Comparison of ENCODE assay signal across 10 cellular contexts in the genomic region with DNA sequence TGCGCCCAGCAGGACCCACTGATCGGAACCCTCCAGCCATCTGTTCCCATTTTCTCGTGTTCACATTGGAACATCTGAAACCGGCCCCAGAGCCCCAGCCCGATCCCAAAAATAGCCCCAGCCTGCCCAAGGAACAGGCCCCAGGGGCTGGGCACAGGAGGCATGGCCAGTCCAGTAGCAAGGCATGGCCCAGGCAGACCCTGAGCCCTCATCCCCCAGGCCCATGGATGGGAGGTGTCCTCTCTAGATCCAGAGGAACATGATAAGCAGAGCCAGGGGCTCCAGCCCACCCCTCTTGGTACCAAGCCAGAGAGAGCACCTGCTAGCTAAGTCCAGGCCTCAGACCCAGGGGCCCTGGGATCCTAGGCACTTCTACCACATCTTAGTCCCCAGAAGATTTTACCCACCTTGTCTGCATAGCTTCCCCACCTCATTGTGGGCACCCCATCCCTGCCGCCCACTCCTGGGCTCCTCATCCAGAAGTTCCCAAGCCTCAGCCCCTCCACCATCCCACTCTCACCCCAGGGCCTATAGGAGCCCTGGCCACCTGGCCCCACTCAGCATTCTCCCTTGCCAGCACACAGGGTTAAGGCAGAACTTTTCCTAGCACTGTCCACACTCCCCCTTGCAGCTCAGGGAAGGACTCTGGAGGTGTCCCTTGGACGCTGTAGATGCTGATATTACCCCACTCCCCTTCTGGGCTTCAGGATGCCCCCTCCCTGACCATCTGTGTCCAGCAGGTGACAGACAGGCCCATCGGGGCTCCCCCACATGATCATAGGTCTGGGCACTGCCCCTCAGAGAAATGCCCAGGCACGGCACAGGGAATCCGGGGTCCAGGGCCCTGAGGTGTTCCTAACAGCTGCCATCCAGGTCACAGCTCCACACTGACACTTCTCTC. TPM values are rescaled to one million over a fixed set of nuclear protein-coding genes. Genes with fewer than 3 reads are reported as not detected.
A peak's percentile ranks its signal among the peaks of the same experiment; 100 is the strongest.
DNase-seq lines count a peak whose midpoint lies in the region; ATAC-seq, FAIRE-seq and TF ChIP-seq lines count a peak whose summit lies in the region.
"Had no signal": no experiment of that assay in that cellular context is flagged by ENCODE, and none has a peak within 500 bp of the region (broad histone marks: within the 10 kb centered on the region; RNA-seq: fewer than 3 reads in every experiment).

No MANE protein-coding gene starts in this region.

- no peak overlapping the region for H2AFZ ChIP-seq in SK-N-SH (ENCODE audit: low read depth)
- no peak overlapping the region for H2AFZ ChIP-seq in GM12878 (ENCODE audit: control insufficient read depth, low read depth, low read length)
- no peak overlapping the region for H2AFZ ChIP-seq in HepG2 (ENCODE audit: low read length)

- no peak for TF ChIP-seq POLR2A in GM12878 (IDR thresholded peaks at IDR 0.05; ENCODE audit: low read depth, low read length)
- no peak for TF ChIP-seq POLR2A in HepG2 (IDR thresholded peaks at IDR 0.05; ENCODE audit: insufficient read depth in 1 of 2, low read depth in 2 of 2, low read length in 2 of 2)

- SMC1A ChIA-PET in GM12878 (lab: Charles Lee; ENCODE audit: uncharacterized antibody, unreplicated experiment), result interaction anchor here (10.3 kb wide), 1 partner anchor 12 kb away, joined by 185 read pairs; the partner anchor contains the start of gene BCL9L

- no TSS peak for BruUV-seq in GM12878 (replicated peaks; lab: Mats Ljungman, UMichigan)
- BruUV-seq in HepG2 (replicated peaks; lab: Mats Ljungman, UMichigan), result no TSS peak

- FAIRE-seq in GM12878 (lab: Jason Lieb, UNC) (no peak), HepG2 (lab: Jason Lieb, UNC) (no peak)

- POLR2A ChIA-PET in SK-N-SH (lab: Yijun Ruan, JAX), result no interaction called here
- POLR2A ChIA-PET in GM12878 (lab: Charles Lee), result interaction anchor here (0.5 to 9.3 kb wide), 3 partner anchors 9 to 105 kb away, joined by 3 to 105 read pairs (median 7); partner anchors contain the start of gene BCL9L
- POLR2A ChIA-PET in HepG2 (lab: Yijun Ruan, JAX), result interaction anchor here (1.1 to 1.4 kb wide), 5 partner anchors 8 to 125 kb away, joined by 3 to 8 read pairs (median 3); partner anchors contain the start of genes BCL9L, DDX6 and RPS25

- TF ChIP-seq EP300 in SK-N-SH (IDR thresholded peaks at IDR 0.05; ENCODE audit: borderline replicate concordance in 1 of 2, low read depth in 1 of 2, low read length in 1 of 2) (no peak), GM12878 (IDR thresholded peaks at IDR 0.05; ENCODE audit: borderline replicate concordance in 1 of 2, control insufficient read depth in 1 of 2, low read depth in 2 of 2, low read length in 2 of 2) (no peak), HepG2 (IDR thresholded peaks at IDR 0.05; ENCODE audit: low read depth in 2 of 2, low read length in 2 of 2) (no peak), HepG2 (CRISPR knock-in tag; IDR thresholded peaks at IDR 0.05; ENCODE audit: borderline replicate concordance) (no peak)

- H3K9me3 ChIP-seq in SK-N-SH (no peaks in the 10 kb centered on the region), GM12878 (replicated peaks; ENCODE audit: control insufficient read depth, insufficient read depth, low read length) (no peaks in the 10 kb centered on the region), HepG2 (ENCODE audit: low read length) (no peaks in the 10 kb centered on the region)

- H3K4me1 ChIP-seq in SK-N-SH (ENCODE audit: control insufficient read depth in 1 of 2, insufficient read depth in 2 of 2, low read depth in 1 of 2, low read length in 1 of 2), result peaks cover 92% of the 10 kb centered on the region in 2 experiments; a peak in 3 of 4 replicates
- peaks cover 50% of the 10 kb centered on the region for H3K4me1 ChIP-seq in GM12878 (ENCODE audit: control insufficient read depth, insufficient read depth, low read length)
- peaks cover 100% of the 10 kb centered on the region for H3K4me1 ChIP-seq in HepG2 (ENCODE audit: insufficient read depth, low read length)

- RAD21 ChIA-PET in GM12878 (lab: Charles Lee; ENCODE audit: unreplicated experiment), result interaction anchor here (9.9 kb wide), 1 partner anchor 10 kb away, joined by 169 read pairs; the partner anchor contains the start of gene BCL9L

- H3K79me2 ChIP-seq in SK-N-SH (ENCODE audit: insufficient read depth) (peaks cover 95% of the 10 kb centered on the region), GM12878 (ENCODE audit: control insufficient read depth, insufficient read depth, low read length) (peaks cover 8% of the 10 kb centered on the region), HepG2 (ENCODE audit: insufficient read depth, low read length) (peaks cover 18% of the 10 kb centered on the region)

- H3K36me3 ChIP-seq in SK-N-SH (replicated peaks in 1 of 2; ENCODE audit: control insufficient read depth in 1 of 2, insufficient read depth in 2 of 2, low read length in 1 of 2), result peaks cover 0 to 3% of the 10 kb centered on the region in 2 experiments
- H3K36me3 ChIP-seq in GM12878 (ENCODE audit: control insufficient read depth in 2 of 2, insufficient read depth in 2 of 2, low read length in 1 of 2), result no peaks in the 10 kb centered on the region
- no peaks in the 10 kb centered on the region for H3K36me3 ChIP-seq in HepG2 (replicated peaks in 1 of 2; ENCODE audit: control insufficient read depth in 1 of 2, insufficient read depth in 2 of 2, low read length in 2 of 2)

- intact Hi-C loops in GM12878 (cut with micrococcal nuclease; ENCODE audit: unreplicated experiment) (no loop called here), HepG2 (cut with micrococcal nuclease; ENCODE audit: unreplicated experiment) (no loop called here)

- TF ChIP-seq RAD21 in SK-N-SH (IDR thresholded peaks at IDR 0.05; ENCODE audit: low read length) (no peak), GM12878 (IDR thresholded peaks at IDR 0.05; ENCODE audit: insufficient read depth, low read depth, low read length) (no peak), HepG2 (CRISPR knock-in tag; IDR thresholded peaks at IDR 0.05) (no peak)

- ATAC-seq in SK-N-SH treated with all-trans-retinoic acid at 6 μM for 48 hours, result no peak
- ATAC-seq in GM12878, result no peak
- ATAC-seq in HepG2, result no peak

- H3K4me3 ChIP-seq in SK-N-SH (ENCODE audit: low read depth in 2 of 2, low read length in 1 of 2), result no peak overlapping the region
- peak overlapping the region; percentile 11; the same call in 1 of the 2 replicates for H3K4me3 ChIP-seq in GM12878
- H3K4me3 ChIP-seq in HepG2 (replicated peaks in 1 of 3; ENCODE audit: insufficient read depth in 1 of 3, low read depth in 2 of 3, low read length in 3 of 3), result peak overlapping the region in 1 of 3 experiments; percentile 69; a peak in 1 of 6 replicates

- H3F3A ChIP-seq in SK-N-SH (replicated peaks; ENCODE audit: insufficient read depth), result peaks cover 57% of the 10 kb centered on the region

- peak overlapping the region; percentile 89; the same call in 1 of the 2 replicates for H3K4me2 ChIP-seq in SK-N-SH
- 0 out of 2 replicates have a peak overlapping the region, but pooled peaks have one; percentile 80 for H3K4me2 ChIP-seq in GM12878 (ENCODE audit: control insufficient read depth, insufficient read depth)
- H3K4me2 ChIP-seq in HepG2 (ENCODE audit: low read depth, low read length), result peak overlapping the region; percentile 82

- CTCF ChIA-PET in SK-N-SH (lab: Yijun Ruan, JAX) (interaction anchor here (1.5 kb wide), 1 partner anchor 8 kb away, joined by 10 read pairs; no protein-coding TSS in a partner anchor), GM12878 (lab: Yijun Ruan, JAX) (interaction anchor here (0.8 to 13.2 kb wide), 2 partner anchors 11 to 226 kb away, joined by 3 to 330 read pairs; partner anchors contain the start of gene BCL9L), HepG2 (lab: Yijun Ruan, JAX; ENCODE audit: low intra/inter-chr PET ratio, low total read pairs) (no interaction called here)

- H3K9me2 ChIP-seq in SK-N-SH, result no peaks in the 10 kb centered on the region

- in situ Hi-C loops in GM12878 (cut with MboI) (no loop called here), HepG2 (cut with HindIII; ENCODE audit: extremely low pct_ligation_motif_present, low pct_unique_long_range_greater_than_20kb) (no loop called here)

- H3K27me3 ChIP-seq in SK-N-SH (ENCODE audit: insufficient read depth) (no peaks in the 10 kb centered on the region), GM12878 (replicated peaks in 1 of 2; ENCODE audit: control insufficient read depth in 2 of 2, insufficient read depth in 2 of 2, low read length in 1 of 2) (no peaks in the 10 kb centered on the region), HepG2 (ENCODE audit: control insufficient read depth in 1 of 2, insufficient read depth in 2 of 2, low read length in 2 of 2) (no peaks in the 10 kb centered on the region; a peak in 1 of 5 replicates)

- H3K9ac ChIP-seq in SK-N-SH (peak overlapping the region; percentile 20), GM12878 (ENCODE audit: control insufficient read depth, insufficient read depth, low read length) (no peak overlapping the region), HepG2 (ENCODE audit: insufficient read depth, low read depth, low read length) (peak overlapping the region; percentile 69; the same call in 1 of the 2 replicates)

- H3K27ac ChIP-seq in SK-N-SH (ENCODE audit: low read depth in 2 of 2, low read length in 1 of 2) (peak overlapping the region; percentile 47 to 100), GM12878 (ENCODE audit: control insufficient read depth, insufficient read depth) (no peak overlapping the region), HepG2 (ENCODE audit: extremely low read length, insufficient read depth, low read length) (peak overlapping the region; percentile 86), substantia nigra (ENCODE audit: low read depth, low read length, poor library complexity, severe bottlenecking) (peak overlapping the region; percentile 78)

- DNase-seq in SK-N-SH, result no peak
- DNase-seq in GM12878 (ENCODE audit: low read depth, low spot score), result no peak
- DNase-seq in HepG2 (ENCODE audit: low spot score), result no peak
- DNase-seq in substantia nigra (lab: John Stamatoyannopoulos, UW), result peak in 2 of 49 donors; percentile 39 to 81
- DNase-seq in NCI-H345 (lab: John Stamatoyannopoulos, UW), result no peak
- no peak for DNase-seq in anterior cingulate cortex (lab: John Stamatoyannopoulos, UW)
- no peak for DNase-seq in ecto neural progenitor cell (ENCODE audit: low spot score)

- peaks cover 14% of the 10 kb centered on the region; the same call in 1 of the 2 replicates for H4K20me1 ChIP-seq in SK-N-SH (ENCODE audit: insufficient read depth)
- no peaks in the 10 kb centered on the region for H4K20me1 ChIP-seq in GM12878 (ENCODE audit: control insufficient read depth, insufficient read depth)
- H4K20me1 ChIP-seq in HepG2 (ENCODE audit: insufficient read depth, low read length), result no peaks in the 10 kb centered on the region

- WGBS in SK-N-SH (ENCODE audit: low lambda C conversion rate), result 70% methylated on average over 9 of the region's 10 CpGs
- 85% methylated on average over 10 of the region's 10 CpGs for WGBS in GM12878 (ENCODE audit: insufficient coverage, insufficient replicate concordance, low lambda C conversion rate, missing lambda C conversion rate)
- WGBS in HepG2 (ENCODE audit: low lambda C conversion rate), result 84% methylated on average over 7 of the region's 10 CpGs

- TF ChIP-seq CTCF in SK-N-SH (IDR thresholded peaks at IDR 0.05) (no peak), GM12878 (IDR thresholded peaks at IDR 0.05 in 2 of 3, conservative IDR thresholded peaks at IDR 0.05 in 1 of 3; ENCODE audit: control insufficient read depth in 2 of 3, extremely low read depth in 1 of 3, insufficient read depth in 1 of 3, low read depth in 3 of 3, low read length in 3 of 3) (no peak), HepG2 (CRISPR knock-in tag; IDR thresholded peaks at IDR 0.05) (no peak)

RNA-seq across cellular contexts. Expression of gene BCL9L, which starts 9.5 kb away (rescaled TPM):
- polyA plus RNA-seq in SK-N-SH (2012; rRNA removed) (4.5 and 12.1 TPM in 2 replicates), GM12878 (2011; rRNA removed) (0.67 and 0.84 TPM in 2 replicates), GM12878 (2014; fragmentation: Illumina TruSeq; extraction: Trizol) (1.1 and 6.0 TPM in 2 replicates), GM12878 (2014; fragmentation: Nextera tagmentation; extraction: Ambion mirVana) (under 1 TPM; 0.04 to 0.11 TPM), GM12878 (2014; rRNA removed) (6.1 and 8.0 TPM in 2 replicates), GM12878 (2016; fragmentation: Nextera tagmentation; extraction: Ambion mirVana) (under 1 TPM; 0.53 to 0.87 TPM), HepG2 (2011; rRNA removed) (4.1 and 4.5 TPM in 2 replicates)
- polyA plus RNA-seq in SK-N-SH (2012; cell fraction: cytosol; rRNA removed), result 4.6 and 8.6 TPM in 2 replicates
- polyA plus RNA-seq in SK-N-SH (2012; cell fraction: nucleus; rRNA removed), result 21.7 and 24.0 TPM in 2 replicates
- 9.2 and 11.3 TPM in 2 replicates for total RNA-seq in GM12878 (2013; cell fraction: nucleolus; rRNA removed)
- total RNA-seq in GM12878 (2014; rRNA removed) (1.5 and 1.9 TPM in 2 replicates), GM12878 (2014; rRNA removed; fragmentation: Illumina TruSeq; extraction: Trizol) (0.92 and 1.9 TPM in 2 replicates), GM12878 (2021) (15.9 and 18.4 TPM in 2 replicates), HepG2 (2016; rRNA removed; fragmentation: Illumina TruSeq; extraction: Trizol) (3.7 and 5.5 TPM in 2 replicates)
- 2.2 TPM for polyA plus RNA-seq in GM12878 (2011; ENCODE audit: low read depth)
- polyA plus RNA-seq in GM12878 (2011; cell fraction: cytosol; rRNA removed), result 0.78 and 1.1 TPM in 2 replicates
- polyA plus RNA-seq in GM12878 (2011; cell fraction: nucleus; rRNA removed), result 4.7 and 6.3 TPM in 2 replicates
- polyA plus RNA-seq in GM12878 (2012), result 8.6 and 8.9 TPM in 2 replicates
- 0.59 and 3.8 TPM in 2 replicates for polyA minus RNA-seq in GM12878 (2011; rRNA and poly(A)+ RNA removed)
- 3.3 and 4.4 TPM in 2 replicates for polyA minus RNA-seq in GM12878 (2011; cell fraction: cytosol; rRNA and poly(A)+ RNA removed)
- 3.7 and 7.4 TPM in 2 replicates for polyA minus RNA-seq in GM12878 (2011; cell fraction: nucleus; rRNA and poly(A)+ RNA removed)
- total RNA-seq in HepG2 (2016; cell fraction: cytosol; rRNA removed; fragmentation: Illumina TruSeq; extraction: Trizol; ENCODE audit: low read depth), result 1.4 and 2.2 TPM in 2 replicates
- total RNA-seq in HepG2 (2016; cell fraction: insoluble cytoplasmic fraction; rRNA removed; fragmentation: Illumina TruSeq; extraction: Trizol), result 3.5 and 4.0 TPM in 2 replicates
- total RNA-seq in HepG2 (2016; cell fraction: membrane; rRNA removed; fragmentation: Illumina TruSeq; extraction: Trizol), result 3.8 and 4.9 TPM in 2 replicates
- 9.3 and 12.2 TPM in 2 replicates for total RNA-seq in HepG2 (2016; cell fraction: nucleus; rRNA removed; fragmentation: Illumina TruSeq; extraction: Trizol)
- 1.1 and 1.9 TPM in 2 replicates for polyA plus RNA-seq in HepG2 (2011; cell fraction: cytosol; rRNA removed)
- 7.0 and 13.4 TPM in 2 replicates for polyA plus RNA-seq in HepG2 (2011; cell fraction: nucleus; rRNA removed)
- polyA plus RNA-seq in HepG2 (2012), result 10.4 and 11.2 TPM in 2 replicates
- 0.58 and 0.67 TPM in 2 replicates for polyA plus RNA-seq in HepG2 (2016; cell fraction: cytosol; fragmentation: Illumina TruSeq; extraction: Trizol; ENCODE audit: low read depth)
- polyA plus RNA-seq in HepG2 (2016; cell fraction: insoluble cytoplasmic fraction; fragmentation: Illumina TruSeq; extraction: Trizol; ENCODE audit: low read depth), result 9.7 and 15.0 TPM in 2 replicates
- polyA plus RNA-seq in HepG2 (2016; cell fraction: membrane; fragmentation: Illumina TruSeq; extraction: Trizol; ENCODE audit: low read depth), result 1.5 and 1.9 TPM in 2 replicates
- polyA plus RNA-seq in HepG2 (2016; cell fraction: nucleus; fragmentation: Illumina TruSeq; extraction: Trizol; ENCODE audit: insufficient read depth, low read depth), result 21.7 and 33.9 TPM in 2 replicates
- polyA minus RNA-seq in HepG2 (2011; rRNA and poly(A)+ RNA removed; ENCODE audit: low replicate concordance), result 4.8 and 11.8 TPM in 2 replicates
- polyA minus RNA-seq in HepG2 (2011; cell fraction: cytosol; rRNA and poly(A)+ RNA removed), result 6.2 and 6.8 TPM in 2 replicates
- polyA minus RNA-seq in HepG2 (2011; cell fraction: nucleus; rRNA and poly(A)+ RNA removed), result 5.5 and 6.5 TPM in 2 replicates

RNA-seq across cellular contexts. Expression of gene CXCR5, which starts 32.5 kb away (rescaled TPM):
- polyA plus RNA-seq in SK-N-SH (2012; rRNA removed) (0.02 TPM in 1 of 2 replicates, not detected in the other), GM12878 (2011; rRNA removed) (0.10 and 0.14 TPM in 2 replicates), GM12878 (2014; fragmentation: Illumina TruSeq; extraction: Trizol) (0.06 and 0.15 TPM in 2 replicates), GM12878 (2014; fragmentation: Nextera tagmentation; extraction: Ambion mirVana) (under 1 TPM; 0.03 to 0.11 TPM), GM12878 (2014; rRNA removed) (0.15 and 0.28 TPM in 2 replicates), GM12878 (2016; fragmentation: Nextera tagmentation; extraction: Ambion mirVana) (under 1 TPM; 0.44 to 0.63 TPM), HepG2 (2011; rRNA removed) (not detected in 2 replicates)
- not detected in 2 replicates for polyA plus RNA-seq in SK-N-SH (2012; cell fraction: cytosol; rRNA removed)
- not detected in 2 replicates for polyA plus RNA-seq in SK-N-SH (2012; cell fraction: nucleus; rRNA removed)
- 2.3 and 2.7 TPM in 2 replicates for total RNA-seq in GM12878 (2013; cell fraction: nucleolus; rRNA removed)
- total RNA-seq in GM12878 (2014; rRNA removed) (0.27 and 0.56 TPM in 2 replicates), GM12878 (2014; rRNA removed; fragmentation: Illumina TruSeq; extraction: Trizol) (0.18 and 0.22 TPM in 2 replicates), GM12878 (2021) (0.44 and 0.45 TPM in 2 replicates), HepG2 (2016; rRNA removed; fragmentation: Illumina TruSeq; extraction: Trizol) (not detected in 2 replicates)
- 1.7 TPM for polyA plus RNA-seq in GM12878 (2011; ENCODE audit: low read depth)
- polyA plus RNA-seq in GM12878 (2011; cell fraction: cytosol; rRNA removed), result 0.36 and 0.43 TPM in 2 replicates
- 0.38 and 0.45 TPM in 2 replicates for polyA plus RNA-seq in GM12878 (2011; cell fraction: nucleus; rRNA removed)
- polyA plus RNA-seq in GM12878 (2012), result 3.2 and 3.5 TPM in 2 replicates
- polyA minus RNA-seq in GM12878 (2011; rRNA and poly(A)+ RNA removed), result 0.59 and 0.88 TPM in 2 replicates
- polyA minus RNA-seq in GM12878 (2011; cell fraction: cytosol; rRNA and poly(A)+ RNA removed), result 0.21 TPM in 1 of 2 replicates, not detected in the other
- 0.36 and 0.38 TPM in 2 replicates for polyA minus RNA-seq in GM12878 (2011; cell fraction: nucleus; rRNA and poly(A)+ RNA removed)
- not detected in 2 replicates for total RNA-seq in HepG2 (2016; cell fraction: cytosol; rRNA removed; fragmentation: Illumina TruSeq; extraction: Trizol; ENCODE audit: low read depth)
- not detected in 2 replicates for total RNA-seq in HepG2 (2016; cell fraction: insoluble cytoplasmic fraction; rRNA removed; fragmentation: Illumina TruSeq; extraction: Trizol)
- total RNA-seq in HepG2 (2016; cell fraction: membrane; rRNA removed; fragmentation: Illumina TruSeq; extraction: Trizol), result not detected in 2 replicates
- total RNA-seq in HepG2 (2016; cell fraction: nucleus; rRNA removed; fragmentation: Illumina TruSeq; extraction: Trizol), result not detected in 2 replicates
- not detected in 2 replicates for polyA plus RNA-seq in HepG2 (2011; cell fraction: cytosol; rRNA removed)
- polyA plus RNA-seq in HepG2 (2011; cell fraction: nucleus; rRNA removed), result not detected in 2 replicates
- polyA plus RNA-seq in HepG2 (2012), result not detected in 2 replicates
- not detected in 2 replicates for polyA plus RNA-seq in HepG2 (2016; cell fraction: cytosol; fragmentation: Illumina TruSeq; extraction: Trizol; ENCODE audit: low read depth)
- not detected in 2 replicates for polyA plus RNA-seq in HepG2 (2016; cell fraction: insoluble cytoplasmic fraction; fragmentation: Illumina TruSeq; extraction: Trizol; ENCODE audit: low read depth)
- not detected in 2 replicates for polyA plus RNA-seq in HepG2 (2016; cell fraction: membrane; fragmentation: Illumina TruSeq; extraction: Trizol; ENCODE audit: low read depth)
- polyA plus RNA-seq in HepG2 (2016; cell fraction: nucleus; fragmentation: Illumina TruSeq; extraction: Trizol; ENCODE audit: insufficient read depth, low read depth), result not detected in 2 replicates
- polyA minus RNA-seq in HepG2 (2011; rRNA and poly(A)+ RNA removed; ENCODE audit: low replicate concordance), result not detected in 2 replicates
- not detected in 2 replicates for polyA minus RNA-seq in HepG2 (2011; cell fraction: cytosol; rRNA and poly(A)+ RNA removed)
- not detected in 2 replicates for polyA minus RNA-seq in HepG2 (2011; cell fraction: nucleus; rRNA and poly(A)+ RNA removed)
- total RNA-seq: A172, renal cortical epithelial cell had no signal

RNA-seq across cellular contexts. Expression of gene UPK2, which starts 39.9 kb away (rescaled TPM):
- polyA plus RNA-seq in SK-N-SH (2012; rRNA removed) (0.15 and 0.21 TPM in 2 replicates), GM12878 (2011; rRNA removed) (0.37 and 1.0 TPM in 2 replicates), GM12878 (2014; fragmentation: Illumina TruSeq; extraction: Trizol) (0.07 TPM in 1 of 2 replicates, not detected in the other), GM12878 (2014; fragmentation: Nextera tagmentation; extraction: Ambion mirVana) (not detected), GM12878 (2014; rRNA removed) (0.20 TPM in 1 of 2 replicates, not detected in the other), GM12878 (2016; fragmentation: Nextera tagmentation; extraction: Ambion mirVana) (not detected), HepG2 (2011; rRNA removed) (not detected in 2 replicates)
- 0.13 and 0.16 TPM in 2 replicates for polyA plus RNA-seq in SK-N-SH (2012; cell fraction: cytosol; rRNA removed)
- 0.14 and 0.38 TPM in 2 replicates for polyA plus RNA-seq in SK-N-SH (2012; cell fraction: nucleus; rRNA removed)
- total RNA-seq in GM12878 (2013; cell fraction: nucleolus; rRNA removed), result 0.64 and 1.3 TPM in 2 replicates
- total RNA-seq in GM12878 (2014; rRNA removed) (not detected in 2 replicates), GM12878 (2014; rRNA removed; fragmentation: Illumina TruSeq; extraction: Trizol) (not detected in 2 replicates), GM12878 (2021) (0.31 TPM in 1 of 2 replicates, not detected in the other), HepG2 (2016; rRNA removed; fragmentation: Illumina TruSeq; extraction: Trizol) (not detected in 2 replicates)
- polyA plus RNA-seq in GM12878 (2011; ENCODE audit: low read depth), result 0.46 TPM
- 1.5 and 2.7 TPM in 2 replicates for polyA plus RNA-seq in GM12878 (2011; cell fraction: cytosol; rRNA removed)
- 1.7 and 2.6 TPM in 2 replicates for polyA plus RNA-seq in GM12878 (2011; cell fraction: nucleus; rRNA removed)
- 1.0 and 1.8 TPM in 2 replicates for polyA plus RNA-seq in GM12878 (2012)
- 0.73 and 1.4 TPM in 2 replicates for polyA minus RNA-seq in GM12878 (2011; rRNA and poly(A)+ RNA removed)
- polyA minus RNA-seq in GM12878 (2011; cell fraction: cytosol; rRNA and poly(A)+ RNA removed), result not detected in 2 replicates
- 0.24 TPM in 1 of 2 replicates, not detected in the other for polyA minus RNA-seq in GM12878 (2011; cell fraction: nucleus; rRNA and poly(A)+ RNA removed)
- total RNA-seq in HepG2 (2016; cell fraction: cytosol; rRNA removed; fragmentation: Illumina TruSeq; extraction: Trizol; ENCODE audit: low read depth), result not detected in 2 replicates
- not detected in 2 replicates for total RNA-seq in HepG2 (2016; cell fraction: insoluble cytoplasmic fraction; rRNA removed; fragmentation: Illumina TruSeq; extraction: Trizol)
- not detected in 2 replicates for total RNA-seq in HepG2 (2016; cell fraction: membrane; rRNA removed; fragmentation: Illumina TruSeq; extraction: Trizol)
- not detected in 2 replicates for total RNA-seq in HepG2 (2016; cell fraction: nucleus; rRNA removed; fragmentation: Illumina TruSeq; extraction: Trizol)
- not detected in 2 replicates for polyA plus RNA-seq in HepG2 (2011; cell fraction: cytosol; rRNA removed)
- polyA plus RNA-seq in HepG2 (2011; cell fraction: nucleus; rRNA removed), result not detected in 2 replicates
- polyA plus RNA-seq in HepG2 (2012), result not detected in 2 replicates
- polyA plus RNA-seq in HepG2 (2016; cell fraction: cytosol; fragmentation: Illumina TruSeq; extraction: Trizol; ENCODE audit: low read depth), result not detected in 2 replicates
- polyA plus RNA-seq in HepG2 (2016; cell fraction: insoluble cytoplasmic fraction; fragmentation: Illumina TruSeq; extraction: Trizol; ENCODE audit: low read depth), result not detected in 2 replicates
- polyA plus RNA-seq in HepG2 (2016; cell fraction: membrane; fragmentation: Illumina TruSeq; extraction: Trizol; ENCODE audit: low read depth), result not detected in 2 replicates
- not detected in 2 replicates for polyA plus RNA-seq in HepG2 (2016; cell fraction: nucleus; fragmentation: Illumina TruSeq; extraction: Trizol; ENCODE audit: insufficient read depth, low read depth)
- not detected in 2 replicates for polyA minus RNA-seq in HepG2 (2011; rRNA and poly(A)+ RNA removed; ENCODE audit: low replicate concordance)
- polyA minus RNA-seq in HepG2 (2011; cell fraction: cytosol; rRNA and poly(A)+ RNA removed), result not detected in 2 replicates
- not detected in 2 replicates for polyA minus RNA-seq in HepG2 (2011; cell fraction: nucleus; rRNA and poly(A)+ RNA removed)
- total RNA-seq: A172 had no signal

RNA-seq across cellular contexts. Expression of gene FOXR1, which starts 55.4 kb away (rescaled TPM):
- polyA plus RNA-seq in SK-N-SH (2012; rRNA removed), result not detected in 2 replicates
- polyA plus RNA-seq in SK-N-SH (2012; cell fraction: cytosol; rRNA removed), result not detected in 2 replicates
- polyA plus RNA-seq in SK-N-SH (2012; cell fraction: nucleus; rRNA removed), result not detected in 2 replicates
- not detected in 2 replicates for total RNA-seq in GM12878 (2013; cell fraction: nucleolus; rRNA removed)
- not detected in 2 replicates for total RNA-seq in GM12878 (2014; rRNA removed)
- not detected in 2 replicates for total RNA-seq in GM12878 (2014; rRNA removed; fragmentation: Illumina TruSeq; extraction: Trizol)
- total RNA-seq in GM12878 (2021), result not detected in 2 replicates
- not detected for polyA plus RNA-seq in GM12878 (2011; ENCODE audit: low read depth)
- not detected in 2 replicates for polyA plus RNA-seq in GM12878 (2011; rRNA removed)
- polyA plus RNA-seq in GM12878 (2011; cell fraction: cytosol; rRNA removed), result not detected in 2 replicates
- polyA plus RNA-seq in GM12878 (2011; cell fraction: nucleus; rRNA removed), result not detected in 2 replicates
- not detected in 2 replicates for polyA plus RNA-seq in GM12878 (2012)
- polyA plus RNA-seq in GM12878 (2014; fragmentation: Illumina TruSeq; extraction: Trizol), result not detected in 2 replicates
- not detected for polyA plus RNA-seq in GM12878 (2014; fragmentation: Nextera tagmentation; extraction: Ambion mirVana)
- polyA plus RNA-seq in GM12878 (2014; rRNA removed), result not detected in 2 replicates
- polyA plus RNA-seq in GM12878 (2016; fragmentation: Nextera tagmentation; extraction: Ambion mirVana), result not detected
- not detected in 2 replicates for polyA minus RNA-seq in GM12878 (2011; rRNA and poly(A)+ RNA removed)
- polyA minus RNA-seq in GM12878 (2011; cell fraction: cytosol; rRNA and poly(A)+ RNA removed), result not detected in 2 replicates
- polyA minus RNA-seq in GM12878 (2011; cell fraction: nucleus; rRNA and poly(A)+ RNA removed), result not detected in 2 replicates
- total RNA-seq in HepG2 (2016; rRNA removed; fragmentation: Illumina TruSeq; extraction: Trizol), result not detected in 2 replicates
- total RNA-seq in HepG2 (2016; cell fraction: cytosol; rRNA removed; fragmentation: Illumina TruSeq; extraction: Trizol; ENCODE audit: low read depth), result not detected in 2 replicates
- total RNA-seq in HepG2 (2016; cell fraction: insoluble cytoplasmic fraction; rRNA removed; fragmentation: Illumina TruSeq; extraction: Trizol), result not detected in 2 replicates
- total RNA-seq in HepG2 (2016; cell fraction: membrane; rRNA removed; fragmentation: Illumina TruSeq; extraction: Trizol), result not detected in 2 replicates
- not detected in 2 replicates for total RNA-seq in HepG2 (2016; cell fraction: nucleus; rRNA removed; fragmentation: Illumina TruSeq; extraction: Trizol)
- not detected in 2 replicates for polyA plus RNA-seq in HepG2 (2011; rRNA removed)
- not detected in 2 replicates for polyA plus RNA-seq in HepG2 (2011; cell fraction: cytosol; rRNA removed)
- polyA plus RNA-seq in HepG2 (2011; cell fraction: nucleus; rRNA removed), result not detected in 2 replicates
- polyA plus RNA-seq in HepG2 (2012), result not detected in 2 replicates
- polyA plus RNA-seq in HepG2 (2016; cell fraction: cytosol; fragmentation: Illumina TruSeq; extraction: Trizol; ENCODE audit: low read depth), result not detected in 2 replicates
- not detected in 2 replicates for polyA plus RNA-seq in HepG2 (2016; cell fraction: insoluble cytoplasmic fraction; fragmentation: Illumina TruSeq; extraction: Trizol; ENCODE audit: low read depth)
- polyA plus RNA-seq in HepG2 (2016; cell fraction: membrane; fragmentation: Illumina TruSeq; extraction: Trizol; ENCODE audit: low read depth), result not detected in 2 replicates
- not detected in 2 replicates for polyA plus RNA-seq in HepG2 (2016; cell fraction: nucleus; fragmentation: Illumina TruSeq; extraction: Trizol; ENCODE audit: insufficient read depth, low read depth)
- not detected in 2 replicates for polyA minus RNA-seq in HepG2 (2011; rRNA and poly(A)+ RNA removed; ENCODE audit: low replicate concordance)
- polyA minus RNA-seq in HepG2 (2011; cell fraction: cytosol; rRNA and poly(A)+ RNA removed), result not detected in 2 replicates
- not detected in 2 replicates for polyA minus RNA-seq in HepG2 (2011; cell fraction: nucleus; rRNA and poly(A)+ RNA removed)
- total RNA-seq: A172, renal cortical epithelial cell had no signal
